In the genomic region with DNA sequence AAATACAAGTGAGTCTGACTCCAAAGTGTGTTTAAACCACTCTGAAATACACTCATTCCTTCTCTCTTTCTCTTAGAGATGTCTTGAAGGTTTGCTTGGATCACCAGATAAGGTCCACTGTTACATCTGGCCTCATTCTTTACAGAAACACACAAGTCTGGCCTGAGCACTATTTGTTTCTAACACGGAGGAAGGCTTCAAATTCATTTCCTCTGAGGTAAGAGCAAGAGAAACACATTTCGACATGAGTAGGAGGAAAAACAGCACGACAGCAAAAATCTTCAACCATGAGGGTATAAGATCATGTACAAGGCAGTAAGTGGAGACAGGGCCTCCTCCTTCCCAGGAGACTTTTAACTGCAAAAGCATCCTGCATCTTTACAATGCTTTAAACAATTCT, we compare ENCODE assay signal across 15 cellular contexts. TPM values are rescaled to one million over a fixed set of nuclear protein-coding genes. Genes with fewer than 3 reads are reported as not detected.
DNase-seq lines count a peak whose midpoint lies in the region; ATAC-seq and TF ChIP-seq lines count a peak whose summit lies in the region.
"Had no signal": no experiment of that assay in that cellular context is flagged by ENCODE, and none has a peak within 500 bp of the region (broad histone marks: within the 10 kb centered on the region; RNA-seq: fewer than 3 reads in every experiment).

No MANE protein-coding gene starts in this region.

- H3K36me3 Mint-ChIP-seq in activated CD8-positive, alpha-beta T cell treated with anti-CD3 and anti-CD28 coated beads for 36 hours (ENCODE audit: low read depth) = peaks cover 31% of the 10 kb centered on the region

- no peak overlapping the region for H3K4me3 ChIP-seq in left lung
- H3K4me3 ChIP-seq: right lobe of liver had no signal

- DNase-seq in EL = peak; percentile 45
- peak; percentile 75 for DNase-seq in dedifferentiated amniotic fluid mesenchymal stem cell (ENCODE audit: extremely low spot score)
- DNase-seq in left lung = no peak
- DNase-seq in smooth muscle cell of the brain vasculature (ENCODE audit: low read depth, low spot score) = peak; percentile 61
- DNase-seq in KG1 (lab: John Stamatoyannopoulos, UW) = no peak
- DNase-seq in activated CD8-positive, alpha-beta memory T cell treated with anti-CD3 and anti-CD28 coated beads, Interleukin-2, amount 50 U/mL, for 48 hours = no peak
- DNase-seq in activated CD8-positive, alpha-beta T cell treated with anti-CD3 and anti-CD28 coated beads for 36 hours = no peak
- no peak for DNase-seq in ACHN
- DNase-seq: activated CD8-positive, alpha-beta memory T cell treated with anti-CD3 and anti-CD28 coated beads for 24 hours; CD4-positive, CD25-positive, alpha-beta regulatory T cell; cerebellar nuclear complex; H9; MV-4-11; NCI-H2171; right lobe of liver had no signal

- H3K27ac Mint-ChIP-seq in activated CD8-positive, alpha-beta T cell treated with anti-CD3 and anti-CD28 coated beads for 36 hours = no peak overlapping the region
- H3K27ac Mint-ChIP-seq: H9 had no signal

- peak; percentile 55 for ATAC-seq in left lung
- ATAC-seq in activated CD8-positive, alpha-beta T cell treated with anti-CD3 and anti-CD28 coated beads for 36 hours = no peak
- ATAC-seq: right lobe of liver had no signal

- no peaks in the 10 kb centered on the region for H3K27me3 Mint-ChIP-seq in activated CD8-positive, alpha-beta T cell treated with anti-CD3 and anti-CD28 coated beads for 36 hours
- H3K27me3 Mint-ChIP-seq: CD4-positive, CD25-positive, alpha-beta regulatory T cell had no signal

- CTCF ChIA-PET in activated CD8-positive, alpha-beta T cell treated with anti-CD3 and anti-CD28 coated beads for 36 hours (lab: Charles Lee) = no interaction called here

- intact Hi-C loops in left lung (cut with DNase I) = no loop called here
- intact Hi-C loops in activated CD8-positive, alpha-beta T cell treated with anti-CD3 and anti-CD28 coated beads for 36 hours (cut with micrococcal nuclease) = no loop called here

- H3K9me3 ChIP-seq in left lung = no peaks in the 10 kb centered on the region
- H3K9me3 ChIP-seq: right lobe of liver had no signal

- peaks cover 22% of the 10 kb centered on the region for H3K4me1 Mint-ChIP-seq in activated CD8-positive, alpha-beta T cell treated with anti-CD3 and anti-CD28 coated beads for 36 hours (ENCODE audit: low read depth)
- H3K4me1 Mint-ChIP-seq: H9 had no signal

- H3K36me3 ChIP-seq in left lung = no peaks in the 10 kb centered on the region
- H3K36me3 ChIP-seq: right lobe of liver had no signal

- H3K4me1 ChIP-seq in left lung = peaks cover 0 to 12% of the 10 kb centered on the region in 2 donors

- TF ChIP-seq CTCF in left lung (IDR thresholded peaks at IDR 0.05) = no peak
- TF ChIP-seq CTCF in activated CD8-positive, alpha-beta T cell treated with anti-CD3 and anti-CD28 coated beads for 36 hours (IDR thresholded peaks at IDR 0.05) = no peak

- H3K4me3 Mint-ChIP-seq in activated CD8-positive, alpha-beta T cell treated with anti-CD3 and anti-CD28 coated beads for 36 hours = no peak overlapping the region
- H3K4me3 Mint-ChIP-seq: CD4-positive, CD25-positive, alpha-beta regulatory T cell; H9 had no signal

- H3K9me3 Mint-ChIP-seq in activated CD8-positive, alpha-beta T cell treated with anti-CD3 and anti-CD28 coated beads for 36 hours = no peaks in the 10 kb centered on the region
- H3K9me3 Mint-ChIP-seq: H9 had no signal

- peak overlapping the region in 1 of 2 donors; percentile 18 for H3K27ac ChIP-seq in left lung

- no peaks in the 10 kb centered on the region for H3K27me3 ChIP-seq in left lung
- H3K27me3 ChIP-seq: right lobe of liver had no signal

- POLR2A ChIA-PET in activated CD8-positive, alpha-beta T cell treated with anti-CD3 and anti-CD28 coated beads for 36 hours (lab: Charles Lee) = interaction anchor here (1.2 kb wide), 1 partner anchor 8 kb away, joined by 3 read pairs; the partner anchor contains the start of gene SIL1

- in situ Hi-C loops in ACHN (cut with HindIII; ENCODE audit: low pct_ligation_motif_present, low pct_unique_long_range_greater_than_20kb, low sequenced_read_pairs) = no loop called here

RNA-seq across cellular contexts. Expression of gene SIL1, which starts 8.0 kb away (rescaled TPM):
- total RNA-seq in left lung = 10 to 100 TPM; 67.9 to 71.7 TPM
- 10 to 100 TPM; 27.6 to 32.3 TPM for total RNA-seq in activated CD8-positive, alpha-beta T cell treated with anti-CD3 and anti-CD28 coated beads for 36 hours

Comparison
In these comparisons a context has a peak if more than half of its experiments do, and no peak if none do; other contexts are left out.
1. DNase-seq: peak in EL (single experiment), dedifferentiated amniotic fluid mesenchymal stem cell (single experiment) and smooth muscle cell of the brain vasculature (single experiment); none in left lung (0 of 2), KG1 (single experiment), activated CD8-positive, alpha-beta memory T cell treated with anti-CD3 and anti-CD28 coated beads, Interleukin-2, amount 50 U/mL, for 48 hours (single experiment), activated CD8-positive, alpha-beta T cell treated with anti-CD3 and anti-CD28 coated beads for 36 hours (single experiment) and ACHN (single experiment).